In genomic region chr15:41493205-41493901, GRCh38 we compare ENCODE assay signal across 1 cellular context.
A peak's percentile ranks its signal among the peaks of the same experiment; 100 is the strongest.
TF ChIP-seq lines count a peak whose summit lies in the region.

Gene ITPKA, plus strand, starts transcription at chr15:41493874. Its CDS starts 54 bp downstream, at chr15:41493928.

TF ChIP-seq in HEK293, 187 proteins besides CTCF, POLR2A, EP300 and RAD21 (continued from another document and continues in another):
- TF ChIP-seq, protein P1, sequence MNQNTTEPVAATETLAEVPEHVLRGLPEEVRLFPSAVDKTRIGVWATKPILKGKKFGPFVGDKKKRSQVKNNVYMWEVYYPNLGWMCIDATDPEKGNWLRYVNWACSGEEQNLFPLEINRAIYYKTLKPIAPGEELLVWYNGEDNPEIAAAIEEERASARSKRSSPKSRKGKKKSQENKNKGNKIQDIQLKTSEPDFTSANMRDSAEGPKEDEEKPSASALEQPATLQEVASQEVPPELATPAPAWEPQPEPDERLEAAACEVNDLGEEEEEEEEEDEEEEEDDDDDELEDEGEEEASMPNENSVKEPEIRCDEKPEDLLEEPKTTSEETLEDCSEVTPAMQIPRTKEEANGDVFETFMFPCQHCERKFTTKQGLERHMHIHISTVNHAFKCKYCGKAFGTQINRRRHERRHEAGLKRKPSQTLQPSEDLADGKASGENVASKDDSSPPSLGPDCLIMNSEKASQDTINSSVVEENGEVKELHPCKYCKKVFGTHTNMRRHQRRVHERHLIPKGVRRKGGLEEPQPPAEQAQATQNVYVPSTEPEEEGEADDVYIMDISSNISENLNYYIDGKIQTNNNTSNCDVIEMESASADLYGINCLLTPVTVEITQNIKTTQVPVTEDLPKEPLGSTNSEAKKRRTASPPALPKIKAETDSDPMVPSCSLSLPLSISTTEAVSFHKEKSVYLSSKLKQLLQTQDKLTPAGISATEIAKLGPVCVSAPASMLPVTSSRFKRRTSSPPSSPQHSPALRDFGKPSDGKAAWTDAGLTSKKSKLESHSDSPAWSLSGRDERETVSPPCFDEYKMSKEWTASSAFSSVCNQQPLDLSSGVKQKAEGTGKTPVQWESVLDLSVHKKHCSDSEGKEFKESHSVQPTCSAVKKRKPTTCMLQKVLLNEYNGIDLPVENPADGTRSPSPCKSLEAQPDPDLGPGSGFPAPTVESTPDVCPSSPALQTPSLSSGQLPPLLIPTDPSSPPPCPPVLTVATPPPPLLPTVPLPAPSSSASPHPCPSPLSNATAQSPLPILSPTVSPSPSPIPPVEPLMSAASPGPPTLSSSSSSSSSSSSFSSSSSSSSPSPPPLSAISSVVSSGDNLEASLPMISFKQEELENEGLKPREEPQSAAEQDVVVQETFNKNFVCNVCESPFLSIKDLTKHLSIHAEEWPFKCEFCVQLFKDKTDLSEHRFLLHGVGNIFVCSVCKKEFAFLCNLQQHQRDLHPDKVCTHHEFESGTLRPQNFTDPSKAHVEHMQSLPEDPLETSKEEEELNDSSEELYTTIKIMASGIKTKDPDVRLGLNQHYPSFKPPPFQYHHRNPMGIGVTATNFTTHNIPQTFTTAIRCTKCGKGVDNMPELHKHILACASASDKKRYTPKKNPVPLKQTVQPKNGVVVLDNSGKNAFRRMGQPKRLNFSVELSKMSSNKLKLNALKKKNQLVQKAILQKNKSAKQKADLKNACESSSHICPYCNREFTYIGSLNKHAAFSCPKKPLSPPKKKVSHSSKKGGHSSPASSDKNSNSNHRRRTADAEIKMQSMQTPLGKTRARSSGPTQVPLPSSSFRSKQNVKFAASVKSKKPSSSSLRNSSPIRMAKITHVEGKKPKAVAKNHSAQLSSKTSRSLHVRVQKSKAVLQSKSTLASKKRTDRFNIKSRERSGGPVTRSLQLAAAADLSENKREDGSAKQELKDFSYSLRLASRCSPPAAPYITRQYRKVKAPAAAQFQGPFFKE (tag by site-specific recombination; IDR thresholded peaks at IDR 0.05; ENCODE audit: borderline replicate concordance), result no peak
- TF ChIP-seq ZEB2 (tag by site-specific recombination; IDR thresholded peaks at IDR 0.05) (peak; percentile 75), ZNF596 (tag by site-specific recombination; IDR thresholded peaks at IDR 0.05) (no peak), ZBTB1 (tag by site-specific recombination; IDR thresholded peaks at IDR 0.05) (no peak), ZNF16 (tag by site-specific recombination; IDR thresholded peaks at IDR 0.05; ENCODE audit: low read depth) (no peak), ZNF501 (tag by site-specific recombination; IDR thresholded peaks at IDR 0.05) (peak; percentile 61; the same call in 1 of the 2 replicates), ZNF114 (tag by site-specific recombination; IDR thresholded peaks at IDR 0.05) (no peak), ZNF362 (tag by site-specific recombination; IDR thresholded peaks at IDR 0.05) (no peak), ZNF692 (tag by site-specific recombination; IDR thresholded peaks at IDR 0.05) (peak; percentile 49), INSM2 (tag by site-specific recombination; IDR thresholded peaks at IDR 0.05) (no peak), ZNF670 (tag by site-specific recombination; IDR thresholded peaks at IDR 0.05; ENCODE audit: low read depth) (no peak), KLF10 (tag by site-specific recombination; IDR thresholded peaks at IDR 0.05) (peak; percentile 98), ZNF837 (tag by site-specific recombination; IDR thresholded peaks at IDR 0.05) (no peak), ZNF148 (tag by site-specific recombination; IDR thresholded peaks at IDR 0.05; ENCODE audit: borderline replicate concordance) (no peak), ZNF341 (tag by site-specific recombination; IDR thresholded peaks at IDR 0.05; ENCODE audit: low read depth) (peak; percentile 94), ZNF133 (tag by site-specific recombination; IDR thresholded peaks at IDR 0.05) (no peak), ZNF747 (tag by site-specific recombination; IDR thresholded peaks at IDR 0.05) (no peak), PATZ1 (tag by site-specific recombination; IDR thresholded peaks at IDR 0.05) (peak; percentile 82), PRDM4 (tag by site-specific recombination; IDR thresholded peaks at IDR 0.05) (no peak), IKZF3 (tag by site-specific recombination; IDR thresholded peaks at IDR 0.05) (peak; percentile 38; the same call in 1 of the 2 replicates), ZNF350 (tag by site-specific recombination; IDR thresholded peaks at IDR 0.05) (no peak), ZNF530 (tag by site-specific recombination; IDR thresholded peaks at IDR 0.05; ENCODE audit: low read depth) (no peak), ZNF791 (tag by site-specific recombination; IDR thresholded peaks at IDR 0.05) (no peak), ZIC2 (tag by site-specific recombination; IDR thresholded peaks at IDR 0.05) (no peak), BCL11A (tag by site-specific recombination; IDR thresholded peaks at IDR 0.05; ENCODE audit: low read depth) (no peak; the same call in 1 of the 2 replicates), ZNF175 (tag by site-specific recombination; IDR thresholded peaks at IDR 0.05) (no peak), TSHZ1 (tag by site-specific recombination; IDR thresholded peaks at IDR 0.05; ENCODE audit: borderline replicate concordance) (no peak), ZNF169 (tag by site-specific recombination; IDR thresholded peaks at IDR 0.05) (no peak), ZNF274 (IDR thresholded peaks at IDR 0.05; ENCODE audit: low read length) (no peak), ZNF274 (tag by site-specific recombination; IDR thresholded peaks at IDR 0.05; ENCODE audit: borderline replicate concordance) (no peak), SETDB1 (IDR thresholded peaks at IDR 0.05; ENCODE audit: insufficient read length, low read length) (no peak), OVOL3 (tag by site-specific recombination; IDR thresholded peaks at IDR 0.05) (no peak), ZNF10 (tag by site-specific recombination; IDR thresholded peaks at IDR 0.05) (no peak), ZNF266 (tag by site-specific recombination; IDR thresholded peaks at IDR 0.05; ENCODE audit: low read depth) (no peak), REPIN1 (tag by site-specific recombination; IDR thresholded peaks at IDR 0.05; ENCODE audit: low read depth) (no peak)
- TF ChIP-seq, protein P2, sequence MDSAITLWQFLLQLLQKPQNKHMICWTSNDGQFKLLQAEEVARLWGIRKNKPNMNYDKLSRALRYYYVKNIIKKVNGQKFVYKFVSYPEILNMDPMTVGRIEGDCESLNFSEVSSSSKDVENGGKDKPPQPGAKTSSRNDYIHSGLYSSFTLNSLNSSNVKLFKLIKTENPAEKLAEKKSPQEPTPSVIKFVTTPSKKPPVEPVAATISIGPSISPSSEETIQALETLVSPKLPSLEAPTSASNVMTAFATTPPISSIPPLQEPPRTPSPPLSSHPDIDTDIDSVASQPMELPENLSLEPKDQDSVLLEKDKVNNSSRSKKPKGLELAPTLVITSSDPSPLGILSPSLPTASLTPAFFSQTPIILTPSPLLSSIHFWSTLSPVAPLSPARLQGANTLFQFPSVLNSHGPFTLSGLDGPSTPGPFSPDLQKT (IDR thresholded peaks at IDR 0.05; ENCODE audit: borderline replicate concordance, low read depth, low read length), result no peak
